In genomic region chr5:64923151-64923685, GRCh38 we compare ENCODE assay signal across 19 cellular contexts.
DNase-seq lines count a peak whose midpoint lies in the region; ATAC-seq, FAIRE-seq and TF ChIP-seq lines count a peak whose summit lies in the region.
"Had no signal": no experiment of that assay in that cellular context is flagged by ENCODE, and none has a peak within 500 bp of the region (broad histone marks: within the 10 kb centered on the region; RNA-seq: fewer than 3 reads in every experiment).

No MANE protein-coding gene starts in this region.

- TF ChIP-seq CTCF in BE2C (IDR thresholded peaks at IDR 0.05; ENCODE audit: low read depth, low read length), result no peak
- no peak for TF ChIP-seq CTCF in astrocyte (IDR thresholded peaks at IDR 0.05; ENCODE audit: insufficient read depth, low read depth, low read length)
- no peak for TF ChIP-seq CTCF in natural killer cell (IDR thresholded peaks at IDR 0.05)

- intact Hi-C loops in natural killer cell (cut with micrococcal nuclease), result no loop called here

- no peaks in the 10 kb centered on the region for H3K79me2 ChIP-seq in astrocyte (ENCODE audit: insufficient read depth, low read length)

- H3K4me1 Mint-ChIP-seq in astrocyte (ENCODE audit: low read depth, unreplicated experiment), result peaks cover 20% of the 10 kb centered on the region
- H3K4me1 Mint-ChIP-seq in natural killer cell, result peaks cover under 1 to 4% of the 10 kb centered on the region in 2 donors
- H3K4me1 Mint-ChIP-seq: neural crest cell had no signal

- peak overlapping the region; percentile 4 for H3K4me2 ChIP-seq in astrocyte (ENCODE audit: low read length)

- H3K36me3 ChIP-seq in BE2C (no peaks in the 10 kb centered on the region), astrocyte (ENCODE audit: insufficient read depth, low read length) (no peaks in the 10 kb centered on the region)

- FAIRE-seq in astrocyte (lab: Jason Lieb, UNC), result peak; percentile 66
- FAIRE-seq: HTR-8/SVneo had no signal

- H3K9me3 ChIP-seq in BE2C (no peaks in the 10 kb centered on the region; the same call in 1 of the 2 replicates), astrocyte (ENCODE audit: insufficient read depth, low read depth, low read length) (no peaks in the 10 kb centered on the region)

- H3K4me3 ChIP-seq in BE2C (ENCODE audit: low read depth, low read length) (no peak overlapping the region), astrocyte (ENCODE audit: insufficient read depth, low read depth, low read length) (no peak overlapping the region)

- H3K27ac ChIP-seq in astrocyte (ENCODE audit: low read depth, low read length), result no peak overlapping the region

- no peaks in the 10 kb centered on the region for H3K27me3 ChIP-seq in BE2C
- H3K27me3 ChIP-seq in astrocyte (ENCODE audit: insufficient read depth, low read length), result no peaks in the 10 kb centered on the region

- peaks cover 9% of the 10 kb centered on the region for H3K36me3 Mint-ChIP-seq in astrocyte (ENCODE audit: low read depth, unreplicated experiment)
- H3K36me3 Mint-ChIP-seq in natural killer cell, result peaks cover 24% of the 10 kb centered on the region

- ATAC-seq in natural killer cell, result no peak
- no peak for ATAC-seq in HG03108 (IDR thresholded peaks at IDR 0.05; ENCODE audit: unreplicated experiment)
- no peak for ATAC-seq in HG02884 (IDR thresholded peaks at IDR 0.05; ENCODE audit: unreplicated experiment)
- no peak for ATAC-seq in HG03378 (IDR thresholded peaks at IDR 0.05; ENCODE audit: unreplicated experiment)
- ATAC-seq: activated CD4-positive, alpha-beta T cell treated with anti-CD3 and anti-CD28 coated beads for 36 hours; Right ventricle myocardium inferior had no signal

- DNase-seq in BE2C, result peak; percentile 5
- DNase-seq in HK-2 (ENCODE audit: unreplicated experiment), result peak; percentile 6
- peak; percentile 68 for DNase-seq in astrocyte (ENCODE audit: low read depth)
- peak; percentile 25 for DNase-seq in iPS-NIHi7 (ENCODE audit: extremely low spot score)
- DNase-seq in natural killer cell, result no peak
- DNase-seq: activated CD4-positive, alpha-beta T cell treated with anti-CD3 and anti-CD28 coated beads for 36 hours; activated naive CD4-positive, alpha-beta T cell treated with anti-CD3 and anti-CD28 coated beads, Interleukin-2, amount 50 U/mL, for 16 hours; AML-193; caudate nucleus; effector CD8-positive, alpha-beta T cell; foreskin melanocyte; MM.1S; substantia nigra had no signal

- H3K4me1 ChIP-seq in BE2C, result no peaks in the 10 kb centered on the region
- peaks cover 7% of the 10 kb centered on the region for H3K4me1 ChIP-seq in astrocyte (ENCODE audit: insufficient read depth, low read length)

- H3K4me3 Mint-ChIP-seq in astrocyte (ENCODE audit: unreplicated experiment) (no peak overlapping the region), natural killer cell (no peak overlapping the region)
- H3K4me3 Mint-ChIP-seq: activated CD4-positive, alpha-beta T cell treated with anti-CD3 and anti-CD28 coated beads for 36 hours; neural crest cell had no signal

- H3K27ac Mint-ChIP-seq in astrocyte (ENCODE audit: unreplicated experiment), result peak overlapping the region; percentile 12
- no peak overlapping the region for H3K27ac Mint-ChIP-seq in natural killer cell
- H3K27ac Mint-ChIP-seq: activated CD4-positive, alpha-beta T cell treated with anti-CD3 and anti-CD28 coated beads for 36 hours had no signal

- no peak overlapping the region for H2AFZ ChIP-seq in astrocyte (ENCODE audit: low read depth, low read length)

- H3K9me3 Mint-ChIP-seq in astrocyte (ENCODE audit: unreplicated experiment) (peaks cover 19% of the 10 kb centered on the region), natural killer cell (peaks cover 10 to 16% of the 10 kb centered on the region in 2 donors)

- H3K27me3 Mint-ChIP-seq in astrocyte (ENCODE audit: low read depth, unreplicated experiment) (no peaks in the 10 kb centered on the region), natural killer cell (ENCODE audit: low read depth in 2 of 2) (no peaks in the 10 kb centered on the region)
- H3K27me3 Mint-ChIP-seq: activated CD4-positive, alpha-beta T cell treated with anti-CD3 and anti-CD28 coated beads for 36 hours had no signal

- no peak overlapping the region for H3K9ac ChIP-seq in astrocyte (ENCODE audit: low read length)

- no peaks in the 10 kb centered on the region for H4K20me1 ChIP-seq in astrocyte (ENCODE audit: insufficient read depth, low read length)
